8 cellular contexts compared by ENCODE assay signal in the genomic region with DNA sequence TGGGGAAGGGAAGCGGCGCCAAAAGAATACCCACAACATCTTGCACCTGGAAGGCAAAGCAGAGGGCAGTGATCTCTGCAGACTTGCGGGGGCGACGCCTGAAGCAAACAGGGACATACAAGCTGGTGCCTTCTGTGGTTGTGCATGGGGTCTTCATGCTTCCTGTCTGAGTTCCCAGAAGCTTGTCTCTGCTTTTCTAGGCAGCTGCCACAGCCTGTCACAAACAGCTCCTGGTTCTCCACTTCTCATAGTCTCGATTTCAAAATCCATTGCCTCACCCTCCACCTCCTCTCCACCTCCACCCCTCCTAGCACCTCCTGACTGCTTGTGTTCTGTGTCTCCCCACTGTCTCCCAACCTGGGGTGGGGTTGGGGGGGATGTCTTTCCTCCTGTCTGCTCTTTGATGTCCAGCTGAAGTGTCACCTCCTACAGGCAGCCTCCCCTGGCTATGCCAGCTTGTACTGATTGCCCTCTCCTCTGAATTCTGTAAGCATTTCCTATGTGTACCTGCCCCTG. TPM values are rescaled to one million over a fixed set of nuclear protein-coding genes. Genes with fewer than 3 reads are reported as not detected.
DNase-seq lines count a peak whose midpoint lies in the region; ATAC-seq and TF ChIP-seq lines count a peak whose summit lies in the region.

No MANE protein-coding gene starts in this region.

- H3K27me3 ChIP-seq in colonic mucosa (no peaks in the 10 kb centered on the region), osteoblast (ENCODE audit: insufficient read depth, low read length) (peaks cover 9% of the 10 kb centered on the region)

- ATAC-seq in GM18519 (IDR thresholded peaks at IDR 0.05; ENCODE audit: low FRiP score, unreplicated experiment) (peak; percentile 10), HG03159 (IDR thresholded peaks at IDR 0.05; ENCODE audit: unreplicated experiment) (no peak)

- H3K4me3 ChIP-seq in Jurkat, Clone E6-1 (ENCODE audit: low read length) = peak overlapping the region; percentile 60
- H3K4me3 ChIP-seq in colonic mucosa = peak overlapping the region; percentile 55
- H3K4me3 ChIP-seq in osteoblast (ENCODE audit: insufficient read depth, low read length) = peak overlapping the region; percentile 54

- no peak overlapping the region for H3K27ac ChIP-seq in colonic mucosa
- H3K27ac ChIP-seq in osteoblast (ENCODE audit: low read depth, low read length) = no peak overlapping the region

- TF ChIP-seq CTCF in colonic mucosa (IDR thresholded peaks at IDR 0.05) (no peak), osteoblast (IDR thresholded peaks at IDR 0.05; ENCODE audit: extremely low read depth, low read depth, low read length) (no peak)

- H4K20me1 ChIP-seq in osteoblast (ENCODE audit: insufficient read depth, low read length) = no peaks in the 10 kb centered on the region

- H3K79me2 ChIP-seq in osteoblast (ENCODE audit: insufficient read depth, low read length) = no peaks in the 10 kb centered on the region

- intact Hi-C loops in colonic mucosa (cut with DNase I) = loop anchor here (5.0 kb wide), 1 partner anchor 59 kb away; no protein-coding TSS in a partner anchor

- H3K9ac ChIP-seq in colonic mucosa (ENCODE audit: low read depth in 2 of 2, low read length in 2 of 2) = peak overlapping the region; percentile 44 to 58

- H3K36me3 ChIP-seq in colonic mucosa (no peaks in the 10 kb centered on the region), osteoblast (ENCODE audit: insufficient read depth, low read length) (no peaks in the 10 kb centered on the region)

- H2AFZ ChIP-seq in osteoblast (ENCODE audit: low read length) = no peak overlapping the region

- H3K9me3 ChIP-seq in colonic mucosa (no peaks in the 10 kb centered on the region), osteoblast (ENCODE audit: low read depth, low read length) (no peaks in the 10 kb centered on the region)

- peak overlapping the region; percentile 68 for H3K4me2 ChIP-seq in osteoblast (ENCODE audit: insufficient read depth, low read length)

- peaks cover 11% of the 10 kb centered on the region for H3K4me1 ChIP-seq in colonic mucosa
- H3K4me1 ChIP-seq in osteoblast (ENCODE audit: insufficient read depth, low read length) = peaks cover 21% of the 10 kb centered on the region

- DNase-seq in Jurkat, Clone E6-1 (ENCODE audit: low read depth, low spot score) = peak; percentile 75
- no peak for DNase-seq in colonic mucosa
- DNase-seq in osteoblast (ENCODE audit: insufficient read length, low spot score, missing footprints) = no peak
- no peak for DNase-seq in GF-D8 (lab: John Stamatoyannopoulos, UW)
- DNase-seq in Ammon's horn (ENCODE audit: low spot score) = no peak
- no peak for DNase-seq in mucosa of gallbladder (ENCODE audit: low spot score)

RNA-seq across cellular contexts. Expression of gene PROC, which starts 1.7 kb away (rescaled TPM):
- 0.92 TPM for polyA plus RNA-seq in Jurkat, Clone E6-1 (2012; ENCODE audit: insufficient read depth, insufficient read length)
- total RNA-seq in colonic mucosa (1 to 10 TPM in 1 of 2 donors, under 1 TPM in 1; 0.96 to 3.4 TPM), osteoblast (0.29 TPM in 1 of 2 replicates, not detected in the other), mucosa of gallbladder (3.3 TPM)

RNA-seq across cellular contexts. Expression of gene MAP3K2, which starts 28.8 kb away (rescaled TPM):
- polyA plus RNA-seq in Jurkat, Clone E6-1 (2012; ENCODE audit: insufficient read depth, insufficient read length) = 4.1 TPM
- 10 to 100 TPM; 53.8 to 76.0 TPM for total RNA-seq in colonic mucosa
- 64.1 and 65.4 TPM in 2 replicates for total RNA-seq in osteoblast
- 71.0 TPM for total RNA-seq in mucosa of gallbladder
